In genomic region chr11:11167806-11168205, GRCh38 we compare ENCODE assay signal across 17 cellular contexts.
DNase-seq lines count a peak whose midpoint lies in the region; ATAC-seq and TF ChIP-seq lines count a peak whose summit lies in the region.
"Had no signal": no experiment of that assay in that cellular context is flagged by ENCODE, and none has a peak within 500 bp of the region (broad histone marks: within the 10 kb centered on the region; RNA-seq: fewer than 3 reads in every experiment).

No MANE protein-coding gene starts in this region.

- no peak overlapping the region for H3K4me3 Mint-ChIP-seq in T-helper 2 cell treated with Interferon-gamma antibody and Interleukin-4, amounts not matched to agents 5 μg/mL and 100 μg/mL, for 36 hours
- H3K4me3 Mint-ChIP-seq: CD8-positive, alpha-beta memory T cell; HFFc6 had no signal

- no peak for TF ChIP-seq CTCF in dorsolateral prefrontal cortex (IDR thresholded peaks at IDR 0.05 in 54 of 56, conservative IDR thresholded peaks at IDR 0.05 in 2 of 56; ENCODE audit: low read depth in 1 of 56, partially characterized antibody in 56 of 56)

- no peaks in the 10 kb centered on the region for H3K9me3 Mint-ChIP-seq in T-helper 2 cell treated with Interferon-gamma antibody and Interleukin-4, amounts not matched to agents 5 μg/mL and 100 μg/mL, for 36 hours
- H3K9me3 Mint-ChIP-seq: CD8-positive, alpha-beta memory T cell; HFFc6 had no signal

- no peak overlapping the region for H3K4me3 ChIP-seq in dorsolateral prefrontal cortex
- H3K4me3 ChIP-seq: BLaER1 had no signal

- no peaks in the 10 kb centered on the region for H3K27me3 ChIP-seq in dorsolateral prefrontal cortex
- H3K27me3 ChIP-seq: BLaER1 had no signal

- peak overlapping the region in 35 of 59 donors; percentile 3 to 73 (median 38) for H3K27ac ChIP-seq in dorsolateral prefrontal cortex
- H3K27ac ChIP-seq: BLaER1 had no signal

- H3K4me1 Mint-ChIP-seq in T-helper 2 cell treated with Interferon-gamma antibody and Interleukin-4, amounts not matched to agents 5 μg/mL and 100 μg/mL, for 36 hours (ENCODE audit: low read depth) = peaks cover 4% of the 10 kb centered on the region

- DNase-seq in dorsolateral prefrontal cortex (peak in 2 of 10 donors; percentile 41 to 45), medulla oblongata (ENCODE audit: extremely low spot score) (peak; percentile 27), occipital lobe (lab: John Stamatoyannopoulos, UW) (peak; percentile 26), superior temporal gyrus (ENCODE audit: extremely low spot score) (peak; percentile 53), NCI-H2081 treated with DMSO at 0.1 percent for 48 hours (lab: John Stamatoyannopoulos, UW) (no peak), NCI-H2107 (lab: John Stamatoyannopoulos, UW) (no peak)
- DNase-seq in T-helper 2 cell treated with Interferon-gamma antibody and Interleukin-4, amounts not matched to agents 5 μg/mL and 100 μg/mL, for 36 hours (ENCODE audit: low spot score) = no peak
- DNase-seq: 8988T; AML-193; Caco-2; CD8-positive, alpha-beta memory T cell; DND-41; GDM1; HCEC 1CT; HFFc6 had no signal

- no peak for ATAC-seq in GM18520 (IDR thresholded peaks at IDR 0.05; ENCODE audit: unreplicated experiment)

- H3K27me3 Mint-ChIP-seq in T-helper 2 cell treated with Interferon-gamma antibody and Interleukin-4, amounts not matched to agents 5 μg/mL and 100 μg/mL, for 36 hours (ENCODE audit: low read depth) = peaks cover 7% of the 10 kb centered on the region

- intact Hi-C loops in dorsolateral prefrontal cortex (cut with DNase I) = no loop called here

- H3K36me3 Mint-ChIP-seq in T-helper 2 cell treated with Interferon-gamma antibody and Interleukin-4, amounts not matched to agents 5 μg/mL and 100 μg/mL, for 36 hours (ENCODE audit: low read depth) = no peaks in the 10 kb centered on the region
- H3K36me3 Mint-ChIP-seq: CD8-positive, alpha-beta memory T cell had no signal

- H3K27ac Mint-ChIP-seq in T-helper 2 cell treated with Interferon-gamma antibody and Interleukin-4, amounts not matched to agents 5 μg/mL and 100 μg/mL, for 36 hours = no peak overlapping the region
- H3K27ac Mint-ChIP-seq: CD8-positive, alpha-beta memory T cell; HFFc6 had no signal

Comparison
In these comparisons a context has a peak if more than half of its experiments do, and no peak if none do; other contexts are left out.
1. DNase-seq: peak in medulla oblongata (single experiment), occipital lobe (single experiment) and superior temporal gyrus (single experiment); none in NCI-H2081 treated with DMSO at 0.1 percent for 48 hours (single experiment), NCI-H2107 (single experiment) and T-helper 2 cell treated with Interferon-gamma antibody and Interleukin-4, amounts not matched to agents 5 μg/mL and 100 μg/mL, for 36 hours (single experiment).